29 cellular contexts compared by ENCODE assay signal in the genomic region with DNA sequence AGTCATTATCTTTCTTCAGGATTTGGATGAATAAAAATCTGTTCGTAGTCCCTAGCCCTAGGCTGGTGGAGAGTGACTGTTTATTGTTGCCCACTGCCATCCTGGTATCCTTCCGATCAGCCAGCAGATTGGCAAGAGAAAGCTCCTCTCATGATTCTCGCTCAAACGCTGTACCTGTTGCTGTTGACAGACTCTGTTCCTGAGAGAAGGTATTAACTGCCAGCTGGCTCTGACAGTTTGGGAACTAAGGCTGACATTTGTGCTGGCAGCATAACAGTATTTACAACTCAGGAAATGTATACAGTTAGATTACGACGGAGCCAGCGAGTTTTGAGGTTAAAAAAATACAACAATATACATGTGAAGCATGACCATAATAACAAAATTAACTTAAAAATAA.
"Had no signal": no experiment of that assay in that cellular context is flagged by ENCODE, and none has a peak within 500 bp of the region (broad histone marks: within the 10 kb centered on the region; RNA-seq: fewer than 3 reads in every experiment).

No MANE protein-coding gene starts in this region.

- H3K27me3 ChIP-seq: adrenal gland, Peyer's patch had no signal

- H3K9me3 Mint-ChIP-seq: activated T-helper 1 cell treated with anti-CD3 and anti-CD28 coated beads, Interleukin-12 subunit alpha, Interleukin-12 subunit beta, Interleukin-2, Interleukin-4 antibody, amounts not matched to agents 30 ng/mL and 10 ng/mL and 1 ng/mL, durations not matched to agents 14 hours and 24 hours and 36 hours; brain; T-helper 1 cell treated with Interleukin-12 subunit alpha and Interleukin-12 subunit beta and Interleukin-4 antibody, amounts not matched to agents 30 μg/mL and 1 μg/mL, for 36 hours; T-helper 2 cell treated with Interferon-gamma antibody and Interleukin-4, amounts not matched to agents 5 μg/mL and 100 μg/mL, for 36 hours; WTC11 had no signal

- H3K36me3 Mint-ChIP-seq: activated CD4-positive, alpha-beta memory T cell treated with anti-CD3 and anti-CD28 coated beads for 36 hours; activated naive CD4-positive, alpha-beta T cell treated with anti-CD3 and anti-CD28 coated beads, Interleukin-2, amount 50 U/mL, for 72 hours; brain; WTC11 had no signal

- H3K4me3 Mint-ChIP-seq: activated CD4-positive, alpha-beta memory T cell treated with anti-CD3 and anti-CD28 coated beads for 36 hours; activated CD4-positive, alpha-beta T cell treated with anti-CD3 and anti-CD28 coated beads for 36 hours; activated naive CD4-positive, alpha-beta T cell treated with anti-CD3 and anti-CD28 coated beads for 36 hours; activated T-cell treated with anti-CD3 and anti-CD28 coated beads, Interleukin-2, amount 50 U/mL, for 4 hours; activated T-helper 1 cell treated with anti-CD3 and anti-CD28 coated beads, Interleukin-12 subunit alpha, Interleukin-12 subunit beta, Interleukin-2, Interleukin-4 antibody, amounts not matched to agents 30 ng/mL and 10 ng/mL and 1 ng/mL, durations not matched to agents 14 hours and 24 hours and 36 hours; T-helper 1 cell treated with Interleukin-12 subunit alpha and Interleukin-12 subunit beta and Interleukin-4 antibody, amounts not matched to agents 30 μg/mL and 1 μg/mL, for 36 hours; T-helper 2 cell treated with Interferon-gamma antibody and Interleukin-4, amounts not matched to agents 5 μg/mL and 100 μg/mL, for 36 hours; WTC11 had no signal

- H3K27ac ChIP-seq: adrenal gland, Peyer's patch, SK-N-MC had no signal

- H3K36me3 ChIP-seq: adrenal gland, Peyer's patch had no signal

- H3K27ac Mint-ChIP-seq: activated CD4-positive, alpha-beta memory T cell treated with anti-CD3 and anti-CD28 coated beads for 36 hours; activated CD4-positive, alpha-beta T cell treated with anti-CD3 and anti-CD28 coated beads for 36 hours; activated naive CD4-positive, alpha-beta T cell treated with anti-CD3 and anti-CD28 coated beads for 36 hours; activated naive CD4-positive, alpha-beta T cell treated with anti-CD3 and anti-CD28 coated beads, Interleukin-2, amount 50 U/mL, for 72 hours; activated T-helper 1 cell treated with anti-CD3 and anti-CD28 coated beads, Interleukin-12 subunit alpha, Interleukin-12 subunit beta, Interleukin-2, Interleukin-4 antibody, amounts not matched to agents 30 ng/mL and 10 ng/mL and 1 ng/mL, durations not matched to agents 14 hours and 24 hours and 36 hours; T-helper 1 cell treated with Interleukin-12 subunit alpha and Interleukin-12 subunit beta and Interleukin-4 antibody, amounts not matched to agents 30 μg/mL and 1 μg/mL, for 36 hours; T-helper 2 cell treated with Interferon-gamma antibody and Interleukin-4, amounts not matched to agents 5 μg/mL and 100 μg/mL, for 36 hours; WTC11 had no signal

- ATAC-seq: activated CD4-positive, alpha-beta T cell treated with anti-CD3 and anti-CD28 coated beads for 36 hours; activated CD4-positive, CD25-positive, alpha-beta regulatory T cell treated with anti-CD3 and anti-CD28 coated beads, Interleukin-2, amount 50 U/mL, for 24 hours; activated naive CD4-positive, alpha-beta T cell treated with anti-CD3 and anti-CD28 coated beads, Interleukin-2, amount 50 U/mL, for 72 hours; activated T-cell treated with anti-CD3 and anti-CD28 coated beads, Interleukin-2, amount 50 U/mL, for 4 hours; K562; PC-3; WTC11 had no signal

- H3K4me1 Mint-ChIP-seq: activated CD4-positive, alpha-beta T cell treated with anti-CD3 and anti-CD28 coated beads for 36 hours had no signal

- H3K4me1 ChIP-seq: adrenal gland, Peyer's patch had no signal

- DNase-seq: activated CD4-positive, alpha-beta memory T cell treated with anti-CD3 and anti-CD28 coated beads for 36 hours; activated CD4-positive, alpha-beta T cell treated with anti-CD3 and anti-CD28 coated beads for 36 hours; activated CD4-positive, alpha-beta T cell treated with anti-CD3 and anti-CD28 coated beads, Interleukin-2, amount 50 U/mL, for 1 hour; activated CD8-positive, alpha-beta memory T cell treated with anti-CD3 and anti-CD28 coated beads, Interleukin-2, amount 50 U/mL, for 4 hours; activated gamma-delta T cell treated with Interleukin-2 at 50 U/mL for 16 hours; activated naive CD4-positive, alpha-beta T cell treated with anti-CD3 and anti-CD28 coated beads for 36 hours; activated T-cell treated with anti-CD3 and anti-CD28 coated beads for 4 hours; activated T-cell treated with anti-CD3 and anti-CD28 coated beads, Interleukin-2, amount 50 U/mL, for 4 hours; adrenal gland; central memory CD4-positive, alpha-beta T cell; NCI-H1092 treated with DMSO at 0.1 percent for 48 hours; NCI-H1417; NCI-H187 treated with DMSO at 0.1 percent for 48 hours; NCI-H2081; NCI-H2171 treated with DMSO at 0.1 percent for 48 hours; NCI-H226; NCI-H524 treated with DMSO at 0.1 percent for 48 hours; PC-3; Peyer's patch; RPMI8226 had no signal

- H3K27me3 Mint-ChIP-seq: activated CD4-positive, alpha-beta memory T cell treated with anti-CD3 and anti-CD28 coated beads for 36 hours; activated CD4-positive, alpha-beta T cell treated with anti-CD3 and anti-CD28 coated beads for 36 hours had no signal

- H3K9me3 ChIP-seq: adrenal gland, Peyer's patch had no signal

- H3K4me3 ChIP-seq: adrenal gland, K562, Peyer's patch, SK-N-MC had no signal
